In the genomic region with DNA sequence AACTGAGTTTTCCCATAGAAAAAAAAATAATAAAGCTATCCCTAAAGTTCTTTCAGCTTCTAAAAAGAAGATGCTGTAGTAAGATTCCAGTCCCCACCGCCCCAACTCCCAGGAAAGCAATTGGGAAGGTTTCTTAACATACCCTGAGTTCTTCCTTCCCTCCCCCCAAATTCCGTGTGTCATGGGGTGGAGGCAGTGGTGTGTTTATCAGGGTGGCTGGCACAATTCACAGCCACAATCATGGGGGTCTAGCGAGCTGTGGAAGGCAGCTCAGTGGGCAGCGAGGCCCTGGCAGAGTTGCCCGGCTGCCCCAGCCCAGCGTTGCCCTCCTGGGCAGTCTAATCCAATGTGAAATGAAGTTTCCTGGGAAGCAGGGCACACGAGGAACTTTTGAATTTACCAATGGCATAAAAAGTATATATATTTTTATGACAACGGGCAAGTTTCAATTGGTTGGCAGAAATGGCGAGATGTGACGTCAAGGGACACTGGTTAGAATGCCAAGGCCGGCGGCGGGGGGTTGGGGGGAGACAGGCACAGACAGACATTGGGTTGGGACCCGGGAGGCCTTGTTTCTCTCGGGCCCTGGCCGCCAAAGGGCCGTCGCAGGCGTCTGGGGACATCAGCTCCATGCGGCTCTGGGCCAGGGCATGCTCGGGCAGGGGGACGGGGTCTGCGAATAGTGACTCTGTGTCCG, we compare ENCODE assay signal across 8 cellular contexts.
DNase-seq lines count a peak whose midpoint lies in the region; ATAC-seq and TF ChIP-seq lines count a peak whose summit lies in the region.

No MANE protein-coding gene starts in this region.

- 1% methylated on average over 24 of the region's 24 CpGs for WGBS in aorta, 2 donors

- ATAC-seq in GM18909 (IDR thresholded peaks at IDR 0.05; ENCODE audit: poor library complexity, unreplicated experiment) (peak; percentile 3), aorta (ENCODE audit: low FRiP score) (peak; percentile 75), HG02759 (IDR thresholded peaks at IDR 0.05; ENCODE audit: unreplicated experiment) (no peak)

- no peaks in the 10 kb centered on the region for H3F3A ChIP-seq in neural cell (ENCODE audit: insufficient read depth, low read length, poor library complexity, severe bottlenecking)

- in situ Hi-C loops in ACHN (cut with HindIII; ENCODE audit: low pct_ligation_motif_present, low pct_unique_long_range_greater_than_20kb, low sequenced_read_pairs) = no loop called here

- no peak overlapping the region for H2AFZ ChIP-seq in neural cell (ENCODE audit: low read depth, low read length)

- H3K27me3 ChIP-seq in neural cell (ENCODE audit: insufficient read depth, low read depth, low read length) = peaks cover 93% of the 10 kb centered on the region
- H3K27me3 ChIP-seq in aorta (ENCODE audit: control insufficient read depth in 1 of 2, insufficient read depth in 2 of 2, low read length in 1 of 2) = no peaks in the 10 kb centered on the region

- TF ChIP-seq RAD21 in neural cell (conservative IDR thresholded peaks at IDR 0.05) = no peak

- no peaks in the 10 kb centered on the region for H3K9me2 ChIP-seq in neural cell (ENCODE audit: insufficient read depth, low read length)

- H3K4me2 ChIP-seq in neural cell (ENCODE audit: low read length) = no peak overlapping the region

- TF ChIP-seq CTCF in fibroblast of villous mesenchyme (IDR thresholded peaks at IDR 0.05; ENCODE audit: insufficient read depth, low read depth, low read length) = no peak
- TF ChIP-seq CTCF in neural cell (IDR thresholded peaks at IDR 0.05; ENCODE audit: poor library complexity, severe bottlenecking) = no peak

- H3K36me3 ChIP-seq in neural cell (ENCODE audit: insufficient read depth, low read length) (no peaks in the 10 kb centered on the region), aorta (ENCODE audit: control insufficient read depth in 1 of 2, insufficient read depth in 2 of 2, low read length in 1 of 2) (no peaks in the 10 kb centered on the region)

- intact Hi-C loops in aorta (cut with DNase I) = loop anchor here (5.0 kb wide), 3 partner anchors 38 to 62 kb away; no protein-coding TSS in a partner anchor

- TF ChIP-seq EP300 in neural cell (conservative IDR thresholded peaks at IDR 0.05; ENCODE audit: poor library complexity, severe bottlenecking) = no peak

- peak overlapping the region; percentile 67 for H3K4me3 ChIP-seq in fibroblast of villous mesenchyme (ENCODE audit: low read depth, low read length)
- H3K4me3 ChIP-seq in neural cell (ENCODE audit: low read length) = peak overlapping the region; percentile 65
- peak overlapping the region; percentile 63 to 95 for H3K4me3 ChIP-seq in aorta (ENCODE audit: low read length in 2 of 2)

- no peak overlapping the region for H3K9ac ChIP-seq in neural cell (ENCODE audit: low read length)

- no peaks in the 10 kb centered on the region for H3K79me2 ChIP-seq in neural cell (replicated peaks; ENCODE audit: insufficient read depth, low read length)

- peaks cover under 1 to 3% of the 10 kb centered on the region in 2 donors for H3K4me1 ChIP-seq in aorta (ENCODE audit: control insufficient read depth in 1 of 2, insufficient read depth in 2 of 2, low read length in 2 of 2)

- peak; percentile 90 for DNase-seq in ACHN
- peak; percentile 86 for DNase-seq in NCI-H345 treated with DMSO at 0.1 percent for 48 hours (lab: John Stamatoyannopoulos, UW; ENCODE audit: unreplicated experiment)
- peak; percentile 72 for DNase-seq in activated CD8-positive, alpha-beta memory T cell treated with anti-CD3 and anti-CD28 coated beads, Interleukin-2, amount 50 U/mL, for 48 hours
- DNase-seq in fibroblast of villous mesenchyme (ENCODE audit: low read depth) = peak; percentile 94
- DNase-seq in aorta = peak; percentile 90 to 94

- no peaks in the 10 kb centered on the region for H4K20me1 ChIP-seq in neural cell (ENCODE audit: insufficient read depth)

- H3K27ac ChIP-seq in neural cell (ENCODE audit: low read length) (no peak overlapping the region), aorta (ENCODE audit: low read depth in 1 of 2, low read length in 2 of 2) (peak overlapping the region; percentile 98)

- H3K9me3 ChIP-seq in neural cell (ENCODE audit: low read length) = no peaks in the 10 kb centered on the region
- no peaks in the 10 kb centered on the region for H3K9me3 ChIP-seq in aorta (ENCODE audit: control insufficient read depth, low read length)

TF ChIP-seq in neural cell, 6 proteins besides CTCF, POLR2A, EP300 and RAD21:
- TF ChIP-seq MXI1 (conservative IDR thresholded peaks at IDR 0.05; ENCODE audit: poor library complexity, severe bottlenecking) = no peak
- TF ChIP-seq EZH2 (IDR thresholded peaks at IDR 0.05; ENCODE audit: borderline replicate concordance, insufficient read depth, low read length, poor library complexity, severe bottlenecking) = no peak
- TF ChIP-seq SMC3 (conservative IDR thresholded peaks at IDR 0.05; ENCODE audit: poor library complexity) = no peak
- TF ChIP-seq, protein P1, sequence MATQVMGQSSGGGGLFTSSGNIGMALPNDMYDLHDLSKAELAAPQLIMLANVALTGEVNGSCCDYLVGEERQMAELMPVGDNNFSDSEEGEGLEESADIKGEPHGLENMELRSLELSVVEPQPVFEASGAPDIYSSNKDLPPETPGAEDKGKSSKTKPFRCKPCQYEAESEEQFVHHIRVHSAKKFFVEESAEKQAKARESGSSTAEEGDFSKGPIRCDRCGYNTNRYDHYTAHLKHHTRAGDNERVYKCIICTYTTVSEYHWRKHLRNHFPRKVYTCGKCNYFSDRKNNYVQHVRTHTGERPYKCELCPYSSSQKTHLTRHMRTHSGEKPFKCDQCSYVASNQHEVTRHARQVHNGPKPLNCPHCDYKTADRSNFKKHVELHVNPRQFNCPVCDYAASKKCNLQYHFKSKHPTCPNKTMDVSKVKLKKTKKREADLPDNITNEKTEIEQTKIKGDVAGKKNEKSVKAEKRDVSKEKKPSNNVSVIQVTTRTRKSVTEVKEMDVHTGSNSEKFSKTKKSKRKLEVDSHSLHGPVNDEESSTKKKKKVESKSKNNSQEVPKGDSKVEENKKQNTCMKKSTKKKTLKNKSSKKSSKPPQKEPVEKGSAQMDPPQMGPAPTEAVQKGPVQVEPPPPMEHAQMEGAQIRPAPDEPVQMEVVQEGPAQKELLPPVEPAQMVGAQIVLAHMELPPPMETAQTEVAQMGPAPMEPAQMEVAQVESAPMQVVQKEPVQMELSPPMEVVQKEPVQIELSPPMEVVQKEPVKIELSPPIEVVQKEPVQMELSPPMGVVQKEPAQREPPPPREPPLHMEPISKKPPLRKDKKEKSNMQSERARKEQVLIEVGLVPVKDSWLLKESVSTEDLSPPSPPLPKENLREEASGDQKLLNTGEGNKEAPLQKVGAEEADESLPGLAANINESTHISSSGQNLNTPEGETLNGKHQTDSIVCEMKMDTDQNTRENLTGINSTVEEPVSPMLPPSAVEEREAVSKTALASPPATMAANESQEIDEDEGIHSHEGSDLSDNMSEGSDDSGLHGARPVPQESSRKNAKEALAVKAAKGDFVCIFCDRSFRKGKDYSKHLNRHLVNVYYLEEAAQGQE (IDR thresholded peaks at IDR 0.05; ENCODE audit: borderline replicate concordance) = no peak
- TF ChIP-seq POLR2AphosphoS5 (IDR thresholded peaks at IDR 0.05) = no peak
- no peak for TF ChIP-seq TAF1 (IDR thresholded peaks at IDR 0.05; ENCODE audit: low read depth)
TF ChIP-seq in neural cell: peak in this region for 0.
